In genomic region chr14:60248697-60249314, GRCh38 we compare ENCODE assay signal across 8 cellular contexts. TPM values are rescaled to one million over a fixed set of nuclear protein-coding genes. Genes with fewer than 3 reads are reported as not detected.
DNase-seq lines count a peak whose midpoint lies in the region; ATAC-seq and TF ChIP-seq lines count a peak whose summit lies in the region.

PPM1A (plus strand) TSS chr14:60249221; CDS start chr14:60282704, 33,483 bp downstream.

- TF ChIP-seq CTCF in GM13976 (IDR thresholded peaks at IDR 0.05; ENCODE audit: borderline replicate concordance, control extremely low read depth, extremely low read depth, insufficient read depth, missing control alignments), result no peak
- no peak for TF ChIP-seq CTCF in adrenal gland (IDR thresholded peaks at IDR 0.05)
- TF ChIP-seq CTCF in heart right ventricle (IDR thresholded peaks at IDR 0.05), result no peak
- TF ChIP-seq CTCF in type B pancreatic cell (conservative IDR thresholded peaks at IDR 0.05), result no peak

- peak within 1 kb of the TSS; percentile 99 for H3K27ac Mint-ChIP-seq in type B pancreatic cell

- intact Hi-C loops in adrenal gland (cut with DNase I), result no loop called here
- intact Hi-C loops in heart right ventricle (cut with DNase I), result loop anchor here in 6 of 10 donors (2.0 to 10.0 kb wide), 4 partner anchors 82 to 157 kb away; partner anchors contain the start of genes PCNX4 (in 3 of the 6) and DHRS7 (in 1 of the 6)
- intact Hi-C loops in posterior cingulate gyrus (cut with DNase I), result loop anchor here (5.0 kb wide), 1 partner anchor 83 kb away; no protein-coding TSS in a partner anchor

- peaks cover 31% of the 10 kb centered on the region for H3K4me1 Mint-ChIP-seq in type B pancreatic cell (ENCODE audit: unreplicated experiment)

- H3K27me3 ChIP-seq in adrenal gland (no peaks in the 10 kb centered on the region), heart right ventricle (no peaks in the 10 kb centered on the region)

- in situ Hi-C loops in GM13976 (cut with MboI; ENCODE audit: low sequenced_read_pairs, unreplicated experiment), result no loop called here

- H3K9me3 ChIP-seq in adrenal gland (replicated peaks in 1 of 3), result no peaks in the 10 kb centered on the region
- H3K9me3 ChIP-seq in heart right ventricle, result no peaks in the 10 kb centered on the region

- WGBS in adrenal gland, 4 donors, result 0 to 1% (median 0%) methylated on average over 3 to 73 of the region's 73 CpGs
- 0% methylated on average over 65 to 73 of the region's 73 CpGs for WGBS in heart right ventricle, 2 donors

- H3K27ac ChIP-seq in adrenal gland (peak within 1 kb of the TSS; percentile 84 to 100 (median 99)), heart right ventricle (peak within 1 kb of the TSS; percentile 97 to 100 (median 99))

- peak within 1 kb of the TSS; percentile 98 for H3K4me3 Mint-ChIP-seq in type B pancreatic cell

- H3K27me3 Mint-ChIP-seq in type B pancreatic cell, result no peaks in the 10 kb centered on the region

- H3K36me3 Mint-ChIP-seq in type B pancreatic cell, result no peaks in the 10 kb centered on the region

- ATAC-seq in HG02852 (IDR thresholded peaks at IDR 0.05; ENCODE audit: unreplicated experiment), result peak; percentile 71
- ATAC-seq in heart right ventricle, result peak; percentile 93 to 98 (median 96)

- H3K36me3 ChIP-seq in adrenal gland (replicated peaks in 1 of 2) (no peaks in the 10 kb centered on the region), heart right ventricle (no peaks in the 10 kb centered on the region)

- H3K9me3 Mint-ChIP-seq in type B pancreatic cell, result peaks cover 4% of the 10 kb centered on the region

- H3K4me1 ChIP-seq in adrenal gland (replicated peaks in 1 of 2) (peaks cover 23 to 37% of the 10 kb centered on the region in 2 donors), heart right ventricle (peaks cover 0 to 54% (median 34%) of the 10 kb centered on the region in 9 donors)

- DNase-seq in GM13976 (ENCODE audit: low spot score), result peak; percentile 96
- peak; percentile 68 for DNase-seq in NCI-H146 treated with DMSO at 0.1 percent for 48 hours (lab: John Stamatoyannopoulos, UW; ENCODE audit: unreplicated experiment)
- peak; percentile 93 to 97 (median 93) for DNase-seq in T-helper 1 cell
- DNase-seq in adrenal gland, result peak; percentile 96 to 98 (median 97)
- DNase-seq in heart right ventricle, result peak; percentile 95 to 97
- DNase-seq in posterior cingulate gyrus, result peak; percentile 90 to 98 (median 92)
- DNase-seq in type B pancreatic cell (ENCODE audit: extremely low spot score, unreplicated experiment), result peak; percentile 96

- H3K4me3 ChIP-seq in adrenal gland (peak within 1 kb of the TSS; percentile 6 to 90 (median 84)), heart right ventricle (peak within 1 kb of the TSS; percentile 71 to 96 (median 82))

- TF ChIP-seq POLR2A in adrenal gland (IDR thresholded peaks at IDR 0.05), result peak; percentile 93 to 96

RNA-seq across cellular contexts. Expression of gene PPM1A, which starts in this region (rescaled TPM):
- total RNA-seq in adrenal gland (10 to 100 TPM; 19.1 to 56.5 (median 42.5) TPM), heart right ventricle (100 to 1,000 TPM in 5 of 10 donors, 10 to 100 TPM in 5; 79.9 to 122 (median 101) TPM), type B pancreatic cell (ENCODE audit: low replicate concordance) (34.5 and 45.0 TPM in 2 replicates)
- polyA plus RNA-seq in adrenal gland (10 to 100 TPM; 23.4 to 53.0 (median 23.5) TPM), heart right ventricle (10 to 100 TPM; 27.0 to 29.0 TPM)

Comparison
In these comparisons a context has a peak if more than half of its experiments do, and no peak if none do; other contexts are left out.
1. Peak in every context shown above with its lines: DNase-seq, ATAC-seq, H3K4me3 ChIP-seq and H3K27ac ChIP-seq.
2. intact Hi-C loops: an anchor here in heart right ventricle (2.0 to 10.0 kb wide) and posterior cingulate gyrus (5.0 kb wide); none called in adrenal gland.